Comparison of ENCODE assay signal across 14 cellular contexts in genomic region chr5:153756540-153756939, GRCh38.
DNase-seq lines count a peak whose midpoint lies in the region; ATAC-seq and TF ChIP-seq lines count a peak whose summit lies in the region.
"Had no signal": no experiment of that assay in that cellular context is flagged by ENCODE, and none has a peak within 500 bp of the region (broad histone marks: within the 10 kb centered on the region; RNA-seq: fewer than 3 reads in every experiment).

No MANE protein-coding gene starts in this region.

- no peak overlapping the region for H3K4me3 ChIP-seq in heart right ventricle
- no peak overlapping the region for H3K4me3 ChIP-seq in OCI-LY7 (ENCODE audit: low read depth, low read length, poor library complexity, severe bottlenecking)
- H3K4me3 ChIP-seq in fibroblast of the aortic adventitia (ENCODE audit: low read depth, low read length): no peak overlapping the region
- H3K4me3 ChIP-seq: SK-N-MC had no signal

- no peak overlapping the region for H2AFZ ChIP-seq in OCI-LY7 (ENCODE audit: low read length)

- H3K4me1 ChIP-seq in heart right ventricle (no peaks in the 10 kb centered on the region), OCI-LY7 (ENCODE audit: insufficient read depth, low read length, poor library complexity, severe bottlenecking) (no peaks in the 10 kb centered on the region)

- H3K4me2 ChIP-seq in OCI-LY7 (ENCODE audit: low read length): no peak overlapping the region

- H3K27me3 ChIP-seq in heart right ventricle: no peaks in the 10 kb centered on the region

- POLR2A ChIA-PET in OCI-LY7 (lab: Charles Lee): interaction anchor here (1.0 to 1.4 kb wide), 3 partner anchors 24 to 257 kb away, joined by 3 to 6 read pairs (median 4); no protein-coding TSS in a partner anchor

- CTCF ChIA-PET in OCI-LY7 (lab: Charles Lee; ENCODE audit: unreplicated experiment): no interaction called here

- H4K20me1 ChIP-seq in OCI-LY7 (ENCODE audit: insufficient read depth, low read length): no peaks in the 10 kb centered on the region

- DNase-seq in heart right ventricle (no peak), Right ventricle myocardium inferior (ENCODE audit: missing footprints) (no peak), OCI-LY7 (ENCODE audit: low spot score) (peak; percentile 11), fibroblast of the aortic adventitia (ENCODE audit: low read depth) (peak; percentile 7)
- no peak for DNase-seq in activated CD8-positive, alpha-beta memory T cell treated with anti-CD3 and anti-CD28 coated beads for 24 hours
- DNase-seq: activated CD8-positive, alpha-beta T cell treated with anti-CD3 and anti-CD28 coated beads for 36 hours; amygdala; cortex of kidney; stimulated activated naive B cell treated with anti-CD40 and anti-IgM and Interleukin-4, amounts not matched to agents 10 μg/mL and 1 μg/mL and 100 μg/mL, for 72 hours had no signal

- H3K36me3 ChIP-seq in heart right ventricle (no peaks in the 10 kb centered on the region), OCI-LY7 (ENCODE audit: insufficient read depth, low read length) (no peaks in the 10 kb centered on the region)

- H3K79me2 ChIP-seq in OCI-LY7 (ENCODE audit: insufficient read depth, low read depth, low read length): no peaks in the 10 kb centered on the region

- no peaks in the 10 kb centered on the region for H3K9me2 ChIP-seq in OCI-LY7 (ENCODE audit: insufficient read depth, low read length)

- peak in 5 of 9 donors; percentile 9 to 25 (median 11) for TF ChIP-seq CTCF in heart right ventricle (IDR thresholded peaks at IDR 0.05)
- TF ChIP-seq CTCF in OCI-LY7 (conservative IDR thresholded peaks at IDR 0.05; ENCODE audit: low read length): peak; percentile 61
- peak; percentile 26 for TF ChIP-seq CTCF in fibroblast of the aortic adventitia (IDR thresholded peaks at IDR 0.05; ENCODE audit: insufficient read depth, low read length)

- H3K27ac ChIP-seq in heart right ventricle (no peak overlapping the region), OCI-LY7 (ENCODE audit: low read depth, low read length, poor library complexity, severe bottlenecking) (no peak overlapping the region)
- H3K27ac ChIP-seq: SK-N-MC had no signal

- no TSS peak for BruUV-seq in OCI-LY7 (replicated peaks; lab: Mats Ljungman, UMichigan)

- 87 to 94% methylated on average over 2 of the region's 2 CpGs for WGBS in heart right ventricle, 2 donors

- intact Hi-C loops in heart right ventricle (cut with DNase I): no loop called here
- intact Hi-C loops in Right ventricle myocardium inferior (cut with DNase I): no loop called here
- intact Hi-C loops in OCI-LY7 (cut with micrococcal nuclease; ENCODE audit: unreplicated experiment): loop anchor here (1.0 to 10.0 kb wide), 2 partner anchors 260 to 582 kb away; no protein-coding TSS in a partner anchor

- H3K9me3 ChIP-seq in heart right ventricle: peaks cover 0 to 32% (median 6%) of the 10 kb centered on the region in 11 donors
- no peaks in the 10 kb centered on the region for H3K9me3 ChIP-seq in OCI-LY7 (ENCODE audit: low read length)

- ATAC-seq in heart right ventricle (no peak), Right ventricle myocardium inferior (no peak), GM19452 (IDR thresholded peaks at IDR 0.05; ENCODE audit: unreplicated experiment) (no peak), GM21447 (IDR thresholded peaks at IDR 0.05; ENCODE audit: unreplicated experiment) (no peak), HG02938 (IDR thresholded peaks at IDR 0.05; ENCODE audit: unreplicated experiment) (no peak)
- ATAC-seq: activated CD8-positive, alpha-beta T cell treated with anti-CD3 and anti-CD28 coated beads for 36 hours; esophagus mucosa; stimulated activated naive B cell treated with anti-CD40 and anti-IgM and Interleukin-4, amounts not matched to agents 10 μg/mL and 1 μg/mL and 100 μg/mL, for 72 hours had no signal

Comparison
In these comparisons a context has a peak if more than half of its experiments do, and no peak if none do; other contexts are left out.
1. DNase-seq: peak in OCI-LY7 (single experiment) and fibroblast of the aortic adventitia (single experiment); none in heart right ventricle (0 of 2), Right ventricle myocardium inferior (single experiment) and activated CD8-positive, alpha-beta memory T cell treated with anti-CD3 and anti-CD28 coated beads for 24 hours (single experiment).
2. CTCF ChIP-seq: peak in every context shown above with its lines; median percentile 61 in OCI-LY7; 26 in fibroblast of the aortic adventitia; 11 in heart right ventricle.